ENCODE assay signal across 23 cellular contexts in genomic region chr14:104551851-104552737, GRCh38. TPM values are rescaled to one million over a fixed set of nuclear protein-coding genes. Genes with fewer than 3 reads are reported as not detected.
DNase-seq lines count a peak whose midpoint lies in the region; ATAC-seq and TF ChIP-seq lines count a peak whose summit lies in the region.
"Had no signal": no experiment of that assay in that cellular context is flagged by ENCODE, and none has a peak within 500 bp of the region (broad histone marks: within the 10 kb centered on the region; RNA-seq: fewer than 3 reads in every experiment).

No MANE protein-coding gene starts in this region.

- H3K36me3 Mint-ChIP-seq in CD14-positive monocyte (no peaks in the 10 kb centered on the region), brain (no peaks in the 10 kb centered on the region)

- H3K9me3 Mint-ChIP-seq in CD14-positive monocyte (no peaks in the 10 kb centered on the region), brain (peaks cover 0 to 8% (median 0%) of the 10 kb centered on the region in 5 experiments)
- H3K9me3 Mint-ChIP-seq: activated CD8-positive, alpha-beta T cell treated with anti-CD3 and anti-CD28 coated beads for 36 hours; activated T-helper 1 cell treated with anti-CD3 and anti-CD28 coated beads, Interleukin-12 subunit alpha, Interleukin-12 subunit beta, Interleukin-2, Interleukin-4 antibody, amounts not matched to agents 30 ng/mL and 10 ng/mL and 1 ng/mL, durations not matched to agents 14 hours and 24 hours and 36 hours; effector memory CD8-positive, alpha-beta T cell; stimulated activated naive CD8-positive, alpha-beta T cell treated with anti-CD3 and anti-CD28 coated beads, Interleukin-15, amount 100 ng/mL, for 72 hours had no signal

- no peaks in the 10 kb centered on the region for H3K4me1 Mint-ChIP-seq in CD14-positive monocyte
- peaks cover 69% of the 10 kb centered on the region for H3K4me1 Mint-ChIP-seq in brain
- H3K4me1 Mint-ChIP-seq: stimulated activated naive CD8-positive, alpha-beta T cell treated with anti-CD3 and anti-CD28 coated beads, Interleukin-15, amount 100 ng/mL, for 72 hours had no signal

- intact Hi-C loops in CD14-positive monocyte (cut with micrococcal nuclease): no loop called here

- no peak overlapping the region for H3K27ac Mint-ChIP-seq in CD14-positive monocyte
- peak overlapping the region in 3 of 5 experiments; percentile 22 to 62 (median 22) for H3K27ac Mint-ChIP-seq in brain
- H3K27ac Mint-ChIP-seq: activated CD8-positive, alpha-beta T cell treated with anti-CD3 and anti-CD28 coated beads for 36 hours; activated T-helper 1 cell treated with anti-CD3 and anti-CD28 coated beads, Interleukin-12 subunit alpha, Interleukin-12 subunit beta, Interleukin-2, Interleukin-4 antibody, amounts not matched to agents 30 ng/mL and 10 ng/mL and 1 ng/mL, durations not matched to agents 14 hours and 24 hours and 36 hours; effector memory CD8-positive, alpha-beta T cell; stimulated activated naive CD8-positive, alpha-beta T cell treated with anti-CD3 and anti-CD28 coated beads, Interleukin-15, amount 100 ng/mL, for 72 hours had no signal

- ATAC-seq in HG03196 (IDR thresholded peaks at IDR 0.05; ENCODE audit: unreplicated experiment) (no peak), HG03521 (IDR thresholded peaks at IDR 0.05; ENCODE audit: unreplicated experiment) (no peak), GM18498 (IDR thresholded peaks at IDR 0.05; ENCODE audit: unreplicated experiment) (no peak)
- ATAC-seq: activated CD8-positive, alpha-beta T cell treated with anti-CD3 and anti-CD28 coated beads for 36 hours; effector memory CD8-positive, alpha-beta T cell; pancreas; stimulated activated naive CD8-positive, alpha-beta T cell treated with anti-CD3 and anti-CD28 coated beads, Interleukin-15, amount 100 ng/mL, for 72 hours had no signal

- TF ChIP-seq CTCF in CD14-positive monocyte (IDR thresholded peaks at IDR 0.05): no peak
- no peak for TF ChIP-seq CTCF in brain (conservative IDR thresholded peaks at IDR 0.05)

- peak; percentile 33 for DNase-seq in 8988T
- DNase-seq in CD14-positive monocyte (ENCODE audit: low spot score): peak; percentile 38
- peak; percentile 88 for DNase-seq in mesenteric fat pad (ENCODE audit: low spot score)
- DNase-seq: activated CD8-positive, alpha-beta T cell treated with anti-CD3 and anti-CD28 coated beads for 36 hours; central memory CD4-positive, alpha-beta T cell; COR-L47; effector memory CD8-positive, alpha-beta T cell; KG1; NCI-H2081; NCI-H524; SHP77 treated with DMSO at 0.1 percent for 48 hours; stimulated activated CD4-positive, alpha-beta T cell treated with anti-CD3 and anti-CD28 coated beads, Interleukin-4, amount 100 ng/mL, for 1 hour; stimulated activated naive CD8-positive, alpha-beta T cell treated with anti-CD3 and anti-CD28 coated beads, Interleukin-15, amount 100 ng/mL, for 72 hours; trophoblast cell had no signal

- H3K4me3 Mint-ChIP-seq in CD14-positive monocyte (no peak overlapping the region), brain (peak overlapping the region in 1 of 5 experiments; percentile 15)
- H3K4me3 Mint-ChIP-seq: activated CD8-positive, alpha-beta T cell treated with anti-CD3 and anti-CD28 coated beads for 36 hours; activated T-helper 1 cell treated with anti-CD3 and anti-CD28 coated beads, Interleukin-12 subunit alpha, Interleukin-12 subunit beta, Interleukin-2, Interleukin-4 antibody, amounts not matched to agents 30 ng/mL and 10 ng/mL and 1 ng/mL, durations not matched to agents 14 hours and 24 hours and 36 hours; effector memory CD8-positive, alpha-beta T cell; stimulated activated naive CD8-positive, alpha-beta T cell treated with anti-CD3 and anti-CD28 coated beads, Interleukin-15, amount 100 ng/mL, for 72 hours had no signal

- H3K27me3 Mint-ChIP-seq in CD14-positive monocyte (ENCODE audit: low read depth in 3 of 3) (peaks cover 0 to 1% (median 0%) of the 10 kb centered on the region in 3 donors), brain (peaks cover 3% of the 10 kb centered on the region)

RNA-seq across cellular contexts. Expression of gene C14orf180, which starts 27.5 kb away (rescaled TPM):
- polyA plus RNA-seq in CD14-positive monocyte: not detected
- polyA plus RNA-seq in brain (ENCODE audit: insufficient read depth, low read depth, low replicate concordance): not detected
- total RNA-seq in mesenteric fat pad: 25.5 TPM
- total RNA-seq: activated CD8-positive, alpha-beta T cell treated with anti-CD3 and anti-CD28 coated beads for 36 hours; activated T-helper 1 cell treated with anti-CD3 and anti-CD28 coated beads, Interleukin-12 subunit alpha, Interleukin-12 subunit beta, Interleukin-2, Interleukin-4 antibody, amounts not matched to agents 30 ng/mL and 10 ng/mL and 1 ng/mL, durations not matched to agents 14 hours and 24 hours and 36 hours; glomerular endothelial cell; T-helper 1 cell treated with Interleukin-12 subunit alpha and Interleukin-12 subunit beta and Interleukin-4 antibody, amounts not matched to agents 30 ng/mL and 1 ng/mL, for 36 hours had no signal

RNA-seq across cellular contexts. Expression of gene TMEM179, which starts 52.5 kb away (rescaled TPM):
- polyA plus RNA-seq in CD14-positive monocyte (not detected), brain (ENCODE audit: insufficient read depth, low read depth, low replicate concordance) (69.2 TPM)
- not detected for total RNA-seq in mesenteric fat pad
- total RNA-seq: activated CD8-positive, alpha-beta T cell treated with anti-CD3 and anti-CD28 coated beads for 36 hours; myocyte had no signal

Comparison
In these comparisons a context has a peak if more than half of its experiments do, and no peak if none do; other contexts are left out.
1. DNase-seq: peak in every context shown above with its lines; median percentile 88 in mesenteric fat pad; 38 in CD14-positive monocyte; 33 in 8988T.
2. H3K27ac Mint-ChIP-seq: peak in brain (3 of 5); none in CD14-positive monocyte (0 of 7).
3. RNA of gene TMEM179, which starts 52.5 kb away (polyA plus RNA-seq): 69.2 TPM in brain (single experiment); not detected in CD14-positive monocyte; every median in the first group is over 10 times any median in the second.